In the genomic region with DNA sequence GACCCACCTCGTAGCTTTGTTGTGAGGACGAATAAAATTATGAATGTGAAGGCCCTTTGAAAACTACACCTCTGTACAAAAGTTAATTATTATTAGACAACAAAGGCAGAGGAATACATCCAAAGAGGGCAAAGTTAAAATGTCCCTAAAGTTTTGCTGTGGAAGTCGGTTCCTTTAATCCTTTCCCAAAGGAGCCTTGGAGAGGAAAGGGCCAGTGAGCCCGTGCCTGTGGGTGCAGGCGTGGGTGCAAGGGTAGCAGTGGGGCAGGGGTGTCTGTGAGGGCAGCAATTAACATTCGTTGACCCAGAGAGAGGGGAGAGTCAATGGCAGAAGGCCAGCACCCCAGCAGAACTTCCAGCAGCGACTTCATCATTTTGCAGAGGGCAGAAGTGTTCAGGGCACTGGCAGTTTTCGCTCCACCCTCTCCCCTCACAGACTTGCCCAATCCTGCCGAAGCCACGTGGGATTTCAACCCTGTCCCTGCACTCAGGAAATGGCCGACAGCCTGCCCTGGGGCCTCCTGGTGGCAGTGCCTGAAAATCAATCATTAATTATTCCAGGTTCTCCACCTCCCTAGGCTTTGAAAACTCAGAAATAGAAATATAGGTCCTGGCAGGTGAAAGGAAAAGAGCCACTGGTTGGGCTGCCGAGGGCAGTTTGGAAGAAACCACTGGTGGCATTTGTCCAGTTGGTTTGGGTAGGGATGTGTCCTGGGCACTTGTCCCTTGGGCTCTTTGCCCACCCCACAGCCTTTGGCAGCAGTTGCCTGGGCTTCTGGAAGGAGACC, we compare ENCODE assay signal across 7 cellular contexts. TPM values are rescaled to one million over a fixed set of nuclear protein-coding genes. Genes with fewer than 3 reads are reported as not detected.
DNase-seq lines count a peak whose midpoint lies in the region; ATAC-seq and TF ChIP-seq lines count a peak whose summit lies in the region.

No MANE protein-coding gene starts in this region.

- H3K4me3 ChIP-seq in adipocyte (ENCODE audit: low read length) (peak overlapping the region; percentile 21), thoracic aorta (peak overlapping the region; percentile 29)

- ATAC-seq in thoracic aorta (ENCODE audit: insufficient number of reproducible peaks, low FRiP score, low read depth) (no peak), GM21723 (IDR thresholded peaks at IDR 0.05; ENCODE audit: unreplicated experiment) (no peak), GM19455 (IDR thresholded peaks at IDR 0.05; ENCODE audit: unreplicated experiment) (no peak), GM21737 (IDR thresholded peaks at IDR 0.05; ENCODE audit: unreplicated experiment) (no peak)

- H3K27ac ChIP-seq in thoracic aorta = peak overlapping the region; percentile 81 to 97

- peaks cover 5% of the 10 kb centered on the region for H3K27me3 ChIP-seq in adipocyte (replicated peaks; ENCODE audit: control insufficient read depth, insufficient read depth, low read length)
- H3K27me3 ChIP-seq in thoracic aorta (replicated peaks; ENCODE audit: insufficient read depth) = no peaks in the 10 kb centered on the region

- TF ChIP-seq CTCF in thoracic aorta (IDR thresholded peaks at IDR 0.05) = peak; percentile 17

- peak overlapping the region; percentile 67 for H3K9ac ChIP-seq in adipocyte (ENCODE audit: low read length)

- DNase-seq in HuH-7 (ENCODE audit: low spot score) (peak; percentile 84), adipocyte (ENCODE audit: low read depth) (peak; percentile 19), iPS-NIHi7 (ENCODE audit: extremely low spot score) (peak; percentile 42), thoracic aorta (ENCODE audit: low spot score) (no peak)

- no peaks in the 10 kb centered on the region for H3K36me3 ChIP-seq in adipocyte (ENCODE audit: control insufficient read depth, insufficient read depth, low read length, severe bottlenecking)
- H3K36me3 ChIP-seq in thoracic aorta = no peaks in the 10 kb centered on the region

- H3K9me3 ChIP-seq in adipocyte (ENCODE audit: control insufficient read depth, low read length) = no peaks in the 10 kb centered on the region
- no peaks in the 10 kb centered on the region for H3K9me3 ChIP-seq in thoracic aorta

- peaks cover 39% of the 10 kb centered on the region for H3K4me1 ChIP-seq in adipocyte (ENCODE audit: control insufficient read depth, insufficient read depth, low read length)
- H3K4me1 ChIP-seq in thoracic aorta (ENCODE audit: control insufficient read depth in 1 of 2, low read depth in 2 of 2) = peaks cover 20 to 39% of the 10 kb centered on the region in 2 donors

RNA-seq across cellular contexts. Expression of a gene that starts 4.2 kb away (rescaled TPM):
- total RNA-seq in thoracic aorta = 10 to 100 TPM in 1 of 2 donors, 1 to 10 TPM in 1; 2.4 to 10.3 TPM
